In the genomic region with DNA sequence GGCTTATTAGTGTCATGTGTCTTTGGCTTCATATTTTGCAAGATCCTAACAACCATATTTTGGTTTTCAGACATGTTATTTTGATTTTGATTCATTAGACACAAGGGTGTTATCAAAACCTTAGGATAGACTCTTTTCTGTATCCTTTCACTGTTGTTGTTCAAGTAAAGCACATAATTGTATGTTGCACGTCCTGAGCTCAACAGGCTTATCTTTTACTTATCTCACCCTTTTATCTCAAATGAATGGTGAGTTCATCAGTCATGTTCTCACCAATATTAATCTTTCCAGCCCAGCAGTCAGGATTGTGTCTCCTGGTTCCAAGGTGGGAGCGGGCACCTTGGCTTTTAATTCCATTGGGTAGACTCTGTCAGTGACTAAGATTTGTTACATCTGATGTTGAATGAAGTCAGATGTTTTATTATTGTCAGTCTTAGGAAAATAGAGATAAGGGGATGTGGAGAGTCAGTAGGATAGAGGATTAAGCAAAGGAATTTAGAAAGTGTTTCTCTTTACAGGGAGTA, we compare ENCODE assay signal across 27 cellular contexts.
"Had no signal": no experiment of that assay in that cellular context is flagged by ENCODE, and none has a peak within 500 bp of the region (broad histone marks: within the 10 kb centered on the region; RNA-seq: fewer than 3 reads in every experiment).

No MANE protein-coding gene starts in this region.

- H3K36me3 ChIP-seq: uterus had no signal

- ATAC-seq: activated naive CD4-positive, alpha-beta T cell treated with anti-CD3 and anti-CD28 coated beads, Interleukin-2, amount 50 U/mL, for 72 hours; esophagus mucosa; naive thymus-derived CD4-positive, alpha-beta T cell; pancreas; sciatic nerve; stimulated activated naive CD8-positive, alpha-beta T cell treated with anti-CD3 and anti-CD28 coated beads, Interleukin-15, Interleukin-2, amounts not matched to agents 100 U/mL and 50 U/mL, for 24 hours had no signal

- DNase-seq: activated CD4-positive, alpha-beta T cell treated with anti-CD3 and anti-CD28 coated beads for 48 hours; activated CD4-positive, alpha-beta T cell treated with anti-CD3 and anti-CD28 coated beads, Interleukin-2, amount 50 U/mL, for 48 hours; activated CD8-positive, alpha-beta memory T cell treated with anti-CD3 and anti-CD28 coated beads for 24 hours; activated effector memory CD4-positive, alpha-beta T cell treated with anti-CD3 and anti-CD28 coated beads, Interleukin-2, amount 50 U/mL, for 16 hours; adrenal gland; central memory CD4-positive, alpha-beta T cell; foreskin fibroblast; head of caudate nucleus; hippocampal formation; kidney; midbrain; naive thymus-derived CD4-positive, alpha-beta T cell; pancreas; retina; stimulated activated CD4-positive, alpha-beta T cell treated with anti-CD3 and anti-CD28 coated beads, Interleukin-12 subunit alpha, Interleukin-12 subunit beta, amount 100 ng/mL, for 4 hours; stimulated activated CD4-positive, alpha-beta T cell treated with anti-CD3 and anti-CD28 coated beads, Interleukin-4, amount 100 ng/mL, for 1 hour; stimulated activated naive CD8-positive, alpha-beta T cell treated with anti-CD3 and anti-CD28 coated beads, Interleukin-15, Interleukin-2, amounts not matched to agents 100 U/mL and 50 U/mL, for 24 hours; T-helper 9 cell; uterus had no signal

- H3K9me3 ChIP-seq: adrenal gland, ascending aorta, pancreas, prostate gland, thoracic aorta, uterus had no signal

- H3K27ac ChIP-seq: adrenal gland, ascending aorta, pancreas, prostate gland, skin epidermis, thoracic aorta, uterus, VCaP had no signal

- H3K4me3 ChIP-seq: adrenal gland, ascending aorta, pancreas, prostate gland, skin epidermis, thoracic aorta, uterus had no signal

- H3K4me1 ChIP-seq: adrenal gland, ascending aorta, pancreas, prostate gland, uterus had no signal
